10 cellular contexts compared by ENCODE assay signal in genomic region chr5:107668933-107669542, GRCh38. TPM values are rescaled to one million over a fixed set of nuclear protein-coding genes. Genes with fewer than 3 reads are reported as not detected.
DNase-seq lines count a peak whose midpoint lies in the region; ATAC-seq, FAIRE-seq and TF ChIP-seq lines count a peak whose summit lies in the region.
"Had no signal": no experiment of that assay in that cellular context is flagged by ENCODE, and none has a peak within 500 bp of the region (broad histone marks: within the 10 kb centered on the region; RNA-seq: fewer than 3 reads in every experiment).

No MANE protein-coding gene starts in this region.

- H3K79me2 ChIP-seq in DND-41 (ENCODE audit: insufficient read depth, low read length) = no peaks in the 10 kb centered on the region
- peaks cover 8% of the 10 kb centered on the region for H3K79me2 ChIP-seq in trophoblast cell (ENCODE audit: control insufficient read depth, insufficient read depth, low read length, poor library complexity)

- H3K4me2 ChIP-seq in DND-41 (ENCODE audit: insufficient read depth, low read length) (peak overlapping the region; percentile 87; the same call in 1 of the 2 replicates), trophoblast cell (ENCODE audit: low read length) (peak overlapping the region; percentile 89)

- DNase-seq in DND-41 = no peak
- peak; percentile 15 for DNase-seq in RCC 7860 (ENCODE audit: low spot score)
- DNase-seq in foreskin keratinocyte = peak; percentile 35 to 42
- no peak for DNase-seq in trophoblast cell
- no peak for DNase-seq in ureter (ENCODE audit: low spot score)
- no peak for DNase-seq in HTR-8/SVneo (ENCODE audit: insufficient read length, low spot score)
- no peak for DNase-seq in dedifferentiated amniotic fluid mesenchymal stem cell (ENCODE audit: extremely low spot score)
- DNase-seq: NK-92 treated with Interleukin-12 subunit alpha and Interleukin-12 subunit beta, amount 100 ng/mL, for 24 hours; stimulated activated naive CD4-positive, alpha-beta T cell treated with Interleukin-2 at 50 U/mL for 16 hours had no signal

- H3K9me3 ChIP-seq in DND-41 (ENCODE audit: insufficient read depth, low read length, severe bottlenecking) = no peaks in the 10 kb centered on the region
- H3K9me3 ChIP-seq in trophoblast cell (ENCODE audit: insufficient read depth, low read depth, low read length) = no peaks in the 10 kb centered on the region

- H3K79me1 ChIP-seq in trophoblast cell (ENCODE audit: low read length) = peaks cover 24% of the 10 kb centered on the region

- H4K8ac ChIP-seq in trophoblast cell (ENCODE audit: low read depth, low read length) = peak overlapping the region; percentile 5

- no peak overlapping the region for H2AK5ac ChIP-seq in trophoblast cell (ENCODE audit: low read length)

- no peak overlapping the region for H3K27ac ChIP-seq in DND-41 (ENCODE audit: low read length)
- peak overlapping the region; percentile 51 for H3K27ac ChIP-seq in foreskin keratinocyte
- no peak overlapping the region for H3K27ac ChIP-seq in trophoblast cell (ENCODE audit: low read depth, low read length)

- no peak overlapping the region for H3K23ac ChIP-seq in trophoblast cell (ENCODE audit: low read length)

- no peak overlapping the region for H2AFZ ChIP-seq in DND-41 (ENCODE audit: low read depth, low read length)
- H2AFZ ChIP-seq in trophoblast cell (ENCODE audit: insufficient read depth, low read length, poor library complexity) = peak overlapping the region; percentile 23

- no peaks in the 10 kb centered on the region for H4K20me1 ChIP-seq in DND-41 (ENCODE audit: insufficient read depth, low read length)

- no peak for TF ChIP-seq CTCF in DND-41 (IDR thresholded peaks at IDR 0.05; ENCODE audit: borderline replicate concordance, extremely low read depth, low read length, poor library complexity, severe bottlenecking)
- TF ChIP-seq CTCF in foreskin keratinocyte (conservative IDR thresholded peaks at IDR 0.05) = peak; percentile 4

- no peak overlapping the region; the same call in 1 of the 2 replicates for H3K9ac ChIP-seq in DND-41 (ENCODE audit: low read depth, low read length)
- peak overlapping the region; percentile 59 for H3K9ac ChIP-seq in trophoblast cell (ENCODE audit: low read length)

- H3K4me1 ChIP-seq in DND-41 (ENCODE audit: insufficient read depth, low read length) = peaks cover 34% of the 10 kb centered on the region
- H3K4me1 ChIP-seq in foreskin keratinocyte = peaks cover 11% of the 10 kb centered on the region
- H3K4me1 ChIP-seq in trophoblast cell (ENCODE audit: control insufficient read depth in 1 of 2, insufficient read depth in 2 of 2, low read length in 2 of 2) = peaks cover 0 to 2% of the 10 kb centered on the region in 2 experiments

- H4K91ac ChIP-seq in trophoblast cell (ENCODE audit: low read depth, low read length) = no peak overlapping the region

- no peak overlapping the region for H2BK5ac ChIP-seq in trophoblast cell (ENCODE audit: low read depth, low read length, poor library complexity)

- no peak overlapping the region for H4K12ac ChIP-seq in trophoblast cell (ENCODE audit: low read depth, low read length)

- FAIRE-seq in RCC 7860 (lab: Jason Lieb, UNC) (no peak), HTR-8/SVneo (lab: Jason Lieb, UNC) (no peak)

- no CpG with 5 or more reads among the region's 26 CpGs for WGBS in trophoblast cell (ENCODE audit: extremely low coverage, insufficient coverage, insufficient read length)

- no peaks in the 10 kb centered on the region for H3K27me3 ChIP-seq in DND-41 (ENCODE audit: insufficient read depth, low read length, poor library complexity)
- no peaks in the 10 kb centered on the region for H3K27me3 ChIP-seq in foreskin keratinocyte
- H3K27me3 ChIP-seq in trophoblast cell (ENCODE audit: insufficient read depth, low read length) = no peaks in the 10 kb centered on the region

- H2BK12ac ChIP-seq in trophoblast cell (ENCODE audit: low read length) = no peak overlapping the region

- no peak overlapping the region for H3K14ac ChIP-seq in trophoblast cell (ENCODE audit: low read length)

- H3K4me3 ChIP-seq in DND-41 (ENCODE audit: low read depth in 1 of 2, low read length in 2 of 2) (no peak overlapping the region), trophoblast cell (ENCODE audit: low read depth, low read length) (peak overlapping the region; percentile 86)

- no peak for ATAC-seq in DND-41 (ENCODE audit: insufficient read depth, low read depth)
- ATAC-seq in foreskin keratinocyte = no peak
- ATAC-seq in HG03460 (IDR thresholded peaks at IDR 0.05; ENCODE audit: unreplicated experiment) = no peak

- peak overlapping the region; percentile 5 for H3K18ac ChIP-seq in trophoblast cell (ENCODE audit: low read length)

- H3K36me3 ChIP-seq in DND-41 (ENCODE audit: insufficient read depth, low read length) = no peaks in the 10 kb centered on the region
- no peaks in the 10 kb centered on the region for H3K36me3 ChIP-seq in trophoblast cell (ENCODE audit: control insufficient read depth in 1 of 2, insufficient read depth in 2 of 2, low read length in 2 of 2)

- peak overlapping the region; percentile 2 for H2BK120ac ChIP-seq in trophoblast cell (ENCODE audit: insufficient read depth, low read length, poor library complexity)

- no peak overlapping the region for H3K4ac ChIP-seq in trophoblast cell (ENCODE audit: low read depth, low read length)

RNA-seq across cellular contexts. Expression of gene EFNA5, which starts 1.7 kb away (rescaled TPM):
- total RNA-seq in foreskin keratinocyte (5.3 and 6.3 TPM in 2 replicates), ureter (60.4 TPM)
- 2.7 and 3.0 TPM in 2 replicates for polyA plus RNA-seq in foreskin keratinocyte
- polyA plus RNA-seq in trophoblast cell (2013) = 10.5 and 10.9 TPM in 2 replicates

Comparison
In these comparisons a context has a peak if more than half of its experiments do, and no peak if none do; other contexts are left out.
1. DNase-seq: peak in RCC 7860 (single experiment) and foreskin keratinocyte (2 of 2); none in DND-41 (single experiment), trophoblast cell (0 of 2), ureter (single experiment), HTR-8/SVneo (single experiment) and dedifferentiated amniotic fluid mesenchymal stem cell (single experiment).